Comparison of ENCODE assay signal across 8 cellular contexts in the genomic region with DNA sequence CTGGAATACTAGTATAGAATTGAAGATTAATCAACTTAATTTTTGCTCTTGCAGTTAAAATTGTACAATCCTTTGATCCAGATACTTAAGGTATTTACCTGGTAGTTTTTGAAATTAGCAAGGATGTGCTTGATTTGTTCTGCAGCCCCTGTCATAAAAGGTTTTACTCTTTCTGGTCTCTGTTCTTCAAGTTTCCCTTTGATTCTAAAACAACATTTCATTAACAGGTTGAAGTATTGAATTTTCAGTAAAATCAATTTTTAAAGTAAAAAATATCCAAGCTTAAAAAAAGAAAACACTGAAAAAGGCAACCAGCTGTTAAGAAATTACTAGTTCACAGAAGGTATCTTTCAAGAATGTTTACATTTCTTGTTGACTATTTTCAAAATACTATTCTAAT. TPM values are rescaled to one million over a fixed set of nuclear protein-coding genes. Genes with fewer than 3 reads are reported as not detected.
DNase-seq lines count a peak whose midpoint lies in the region; ATAC-seq, FAIRE-seq and TF ChIP-seq lines count a peak whose summit lies in the region.

No MANE protein-coding gene starts in this region.

- no peak overlapping the region for H2AFZ ChIP-seq in ACC112 (ENCODE audit: low read length, unreplicated experiment)
- H2AFZ ChIP-seq in IMR-90 (replicated peaks; ENCODE audit: low read length, poor library complexity) = no peak overlapping the region

- peaks cover 62% of the 10 kb centered on the region for H3K79me2 ChIP-seq in ACC112 (ENCODE audit: control insufficient read depth, insufficient read depth, low read length, unreplicated experiment)

- no peak overlapping the region for H3K18ac ChIP-seq in IMR-90 (ENCODE audit: low read depth, low read length)

- H3K27ac ChIP-seq in ACC112 (ENCODE audit: low read depth, low read length) = no peak overlapping the region
- H3K27ac ChIP-seq in IMR-90 (ENCODE audit: insufficient read depth, low read length) = no peak overlapping the region
- H3K27ac ChIP-seq in muscle layer of colon (ENCODE audit: low read depth, low read length) = peak overlapping the region; percentile 100

- H3K4me3 ChIP-seq in ACC112 (ENCODE audit: low read depth, low read length) = peak overlapping the region; percentile 95
- H3K4me3 ChIP-seq in IMR-90 (ENCODE audit: insufficient read depth, low read depth, low read length) = peak overlapping the region; percentile 88
- H3K4me3 ChIP-seq in muscle layer of colon (ENCODE audit: low read depth in 1 of 2, low read length in 2 of 2) = peak overlapping the region; percentile 82 to 100

- no peak overlapping the region for H2BK5ac ChIP-seq in IMR-90 (ENCODE audit: low read depth, low read length, poor library complexity, severe bottlenecking)

- no peaks in the 10 kb centered on the region for H3K27me3 Mint-ChIP-seq in central memory CD8-positive, alpha-beta T cell

- CTCF ChIA-PET in IMR-90 (lab: Yijun Ruan, JAX) = no interaction called here

- H3K4me1 ChIP-seq in ACC112 (ENCODE audit: control insufficient read depth, insufficient read depth, low read length, unreplicated experiment) (peaks cover 51% of the 10 kb centered on the region), IMR-90 (ENCODE audit: control insufficient read depth, insufficient read depth, low read length) (peaks cover 4% of the 10 kb centered on the region), muscle layer of colon (ENCODE audit: insufficient read depth, low read length) (peaks cover 42% of the 10 kb centered on the region)

- no peak overlapping the region for H3K4ac ChIP-seq in IMR-90 (ENCODE audit: low read depth, low read length)

- no peak for FAIRE-seq in RCC 7860 (lab: Jason Lieb, UNC)

- H3K56ac ChIP-seq in IMR-90 (ENCODE audit: extremely low read depth, insufficient read depth, low read length) = no peak overlapping the region

- peaks cover 62% of the 10 kb centered on the region for H3K4me1 Mint-ChIP-seq in central memory CD8-positive, alpha-beta T cell

- no peak overlapping the region for H2BK20ac ChIP-seq in IMR-90 (ENCODE audit: low read depth, low read length)

- in situ Hi-C loops in IMR-90 (cut with MboI; ENCODE audit: low sequenced_read_pairs) = no loop called here

- POLR2A ChIA-PET in IMR-90 (lab: Charles Lee; ENCODE audit: unreplicated experiment) = no interaction called here

- H4K91ac ChIP-seq in IMR-90 (ENCODE audit: insufficient read depth, low read depth, low read length) = no peak overlapping the region

- TF ChIP-seq CTCF in IMR-90 (conservative IDR thresholded peaks at IDR 0.05; ENCODE audit: low read depth, low read length) = no peak

- TF ChIP-seq RAD21 in IMR-90 (IDR thresholded peaks at IDR 0.05; ENCODE audit: low read length) = no peak

- no peak overlapping the region for H3K14ac ChIP-seq in IMR-90 (replicated peaks; ENCODE audit: low read depth, low read length)

- peaks cover 66% of the 10 kb centered on the region for H4K20me1 ChIP-seq in IMR-90 (ENCODE audit: insufficient read depth, low read length)

- H3K9ac ChIP-seq in IMR-90 (ENCODE audit: low read depth, low read length) = peak overlapping the region; percentile 97
- H3K9ac ChIP-seq in muscle layer of colon (ENCODE audit: low read length) = no peak overlapping the region

- H4K5ac ChIP-seq in IMR-90 (ENCODE audit: low read depth, low read length) = no peak overlapping the region

- ATAC-seq in IMR-90 (ENCODE audit: low read depth) = no peak
- no peak for ATAC-seq in central memory CD8-positive, alpha-beta T cell (replicated peaks; ENCODE audit: extremely low read depth, poor library complexity, severe bottlenecking)
- no peak for ATAC-seq in GM18868 (IDR thresholded peaks at IDR 0.05; ENCODE audit: unreplicated experiment)

- H3K4me3 Mint-ChIP-seq in central memory CD8-positive, alpha-beta T cell = peak overlapping the region; percentile 95

- H2AK5ac ChIP-seq in IMR-90 (ENCODE audit: low read depth, low read length) = no peak overlapping the region

- H2BK15ac ChIP-seq in IMR-90 (ENCODE audit: low read depth, low read length) = no peak overlapping the region

- dilution Hi-C loops in IMR-90 (cut with HindIII; ENCODE audit: low sequenced_read_pairs, unreplicated experiment) = no loop called here

- intact Hi-C loops in IMR-90 (cut with micrococcal nuclease) = no loop called here

- H3K27me3 ChIP-seq in ACC112 (ENCODE audit: insufficient read depth, low read length) (no peaks in the 10 kb centered on the region), IMR-90 (ENCODE audit: control insufficient read depth, insufficient read depth, low read length) (no peaks in the 10 kb centered on the region), muscle layer of colon (ENCODE audit: control insufficient read depth in 1 of 2, insufficient read depth in 2 of 2, low read length in 2 of 2) (no peaks in the 10 kb centered on the region)

- no peak for TF ChIP-seq POLR2A in IMR-90 (IDR thresholded peaks at IDR 0.05; ENCODE audit: low read depth, low read length)

- H3K9me3 Mint-ChIP-seq in central memory CD8-positive, alpha-beta T cell = no peaks in the 10 kb centered on the region

- H3K9me1 ChIP-seq in IMR-90 (ENCODE audit: insufficient read depth, low read length) = peaks cover 15% of the 10 kb centered on the region

- H4K8ac ChIP-seq in IMR-90 (ENCODE audit: low read depth in 2 of 2, low read length in 2 of 2) = no peak overlapping the region

- no TSS peak for BruUV-seq in IMR-90 (replicated peaks; lab: Mats Ljungman, UMichigan)

- H3K36me3 ChIP-seq in ACC112 (ENCODE audit: insufficient read depth, low read length) (peaks cover 48% of the 10 kb centered on the region), IMR-90 (ENCODE audit: control insufficient read depth, insufficient read depth, low read length) (peaks cover 45% of the 10 kb centered on the region), muscle layer of colon (ENCODE audit: insufficient read depth, low read length) (peaks cover 53% of the 10 kb centered on the region)

- DNase-seq in IMR-90 = no peak
- no peak for DNase-seq in central memory CD8-positive, alpha-beta T cell (ENCODE audit: low spot score in 2 of 2)
- DNase-seq in kidney glomerular epithelial cell (lab: John Stamatoyannopoulos, UW) = no peak
- DNase-seq in NCI-H82 treated with DMSO at 0.1 percent for 48 hours (lab: John Stamatoyannopoulos, UW; ENCODE audit: unreplicated experiment) = no peak
- DNase-seq in RCC 7860 (ENCODE audit: low spot score) = no peak

- no peak overlapping the region for H2AK9ac ChIP-seq in IMR-90 (replicated peaks; ENCODE audit: low read depth, low read length, poor library complexity)

- H3K23ac ChIP-seq in IMR-90 (ENCODE audit: low read depth, low read length) = peak overlapping the region; percentile 65; the same call in 1 of the 2 replicates

- peaks cover 65% of the 10 kb centered on the region for H3K36me3 Mint-ChIP-seq in central memory CD8-positive, alpha-beta T cell (ENCODE audit: insufficient read depth)

- peak overlapping the region; percentile 96 for H3K27ac Mint-ChIP-seq in central memory CD8-positive, alpha-beta T cell (ENCODE audit: low read depth)

- H3K9me3 ChIP-seq in IMR-90 (ENCODE audit: control insufficient read depth, insufficient read depth, low read length) (no peaks in the 10 kb centered on the region), muscle layer of colon (ENCODE audit: low read length) (no peaks in the 10 kb centered on the region)

- peaks cover 19 to 74% of the 10 kb centered on the region in 2 experiments for H3K79me1 ChIP-seq in IMR-90 (ENCODE audit: low read depth in 1 of 2, low read length in 2 of 2)

- H2BK120ac ChIP-seq in IMR-90 (ENCODE audit: low read depth, low read length) = no peak overlapping the region

- peak overlapping the region; percentile 92 for H3K4me2 ChIP-seq in IMR-90 (ENCODE audit: low read depth, low read length)

TF ChIP-seq in IMR-90, 13 proteins besides CTCF, POLR2A, EP300 and RAD21:
- TF ChIP-seq BHLHE40 (IDR thresholded peaks at IDR 0.05; ENCODE audit: low read depth, low read length) = no peak
- no peak for TF ChIP-seq MAFK (IDR thresholded peaks at IDR 0.05; ENCODE audit: low read depth, low read length)
- TF ChIP-seq, protein P1, sequence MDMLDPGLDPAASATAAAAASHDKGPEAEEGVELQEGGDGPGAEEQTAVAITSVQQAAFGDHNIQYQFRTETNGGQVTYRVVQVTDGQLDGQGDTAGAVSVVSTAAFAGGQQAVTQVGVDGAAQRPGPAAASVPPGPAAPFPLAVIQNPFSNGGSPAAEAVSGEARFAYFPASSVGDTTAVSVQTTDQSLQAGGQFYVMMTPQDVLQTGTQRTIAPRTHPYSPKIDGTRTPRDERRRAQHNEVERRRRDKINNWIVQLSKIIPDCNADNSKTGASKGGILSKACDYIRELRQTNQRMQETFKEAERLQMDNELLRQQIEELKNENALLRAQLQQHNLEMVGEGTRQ (IDR thresholded peaks at IDR 0.05; ENCODE audit: low read depth, low read length) = no peak
- TF ChIP-seq, protein P2, sequence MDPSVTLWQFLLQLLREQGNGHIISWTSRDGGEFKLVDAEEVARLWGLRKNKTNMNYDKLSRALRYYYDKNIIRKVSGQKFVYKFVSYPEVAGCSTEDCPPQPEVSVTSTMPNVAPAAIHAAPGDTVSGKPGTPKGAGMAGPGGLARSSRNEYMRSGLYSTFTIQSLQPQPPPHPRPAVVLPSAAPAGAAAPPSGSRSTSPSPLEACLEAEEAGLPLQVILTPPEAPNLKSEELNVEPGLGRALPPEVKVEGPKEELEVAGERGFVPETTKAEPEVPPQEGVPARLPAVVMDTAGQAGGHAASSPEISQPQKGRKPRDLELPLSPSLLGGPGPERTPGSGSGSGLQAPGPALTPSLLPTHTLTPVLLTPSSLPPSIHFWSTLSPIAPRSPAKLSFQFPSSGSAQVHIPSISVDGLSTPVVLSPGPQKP (IDR thresholded peaks at IDR 0.05; ENCODE audit: borderline replicate concordance, low read depth, low read length) = no peak
- no peak for TF ChIP-seq RFX5 (IDR thresholded peaks at IDR 0.05; ENCODE audit: low read depth, low read length)
- no peak for TF ChIP-seq CHD1 (IDR thresholded peaks at IDR 0.05; ENCODE audit: low read depth, low read length)
- no peak for TF ChIP-seq CEBPB (IDR thresholded peaks at IDR 0.05; ENCODE audit: low read depth, low read length)
- no peak for TF ChIP-seq MAZ (IDR thresholded peaks at IDR 0.05; ENCODE audit: borderline replicate concordance, low read depth, low read length)
- no peak for TF ChIP-seq SMC3 (IDR thresholded peaks at IDR 0.05; ENCODE audit: low read depth, low read length)
- TF ChIP-seq NFE2L2 (IDR thresholded peaks at IDR 0.05; ENCODE audit: low read depth, low read length) = no peak
- no peak for TF ChIP-seq FOS (IDR thresholded peaks at IDR 0.05; ENCODE audit: low read depth, low read length)
- no peak for TF ChIP-seq RCOR1 (IDR thresholded peaks at IDR 0.05; ENCODE audit: insufficient replicate concordance, low read length)
- no peak for TF ChIP-seq MXI1 (IDR thresholded peaks at IDR 0.05; ENCODE audit: borderline replicate concordance, low read depth, low read length)
TF ChIP-seq in IMR-90: peak in this region for 0.

RNA-seq across cellular contexts. Expression of a gene that starts 1.6 kb away (rescaled TPM):
- 1,663 and 1,699 TPM in 2 replicates for total RNA-seq in IMR-90 (2012; rRNA removed)
- polyA plus RNA-seq in IMR-90 (2012; rRNA removed) = 2,407 and 2,665 TPM in 2 replicates
- polyA plus RNA-seq in IMR-90 (2012; cell fraction: cytosol; rRNA removed) = 1,735 and 3,996 TPM in 2 replicates
- polyA plus RNA-seq in IMR-90 (2012; cell fraction: nucleus; rRNA removed; ENCODE audit: low replicate concordance) = 731 and 1,213 TPM in 2 replicates
